ENCODE assay signal across 8 cellular contexts in genomic region chr16:88685156-88686061, GRCh38. TPM values are rescaled to one million over a fixed set of nuclear protein-coding genes. Genes with fewer than 3 reads are reported as not detected.
DNase-seq lines count a peak whose midpoint lies in the region; ATAC-seq and TF ChIP-seq lines count a peak whose summit lies in the region.

No MANE protein-coding gene starts in this region.

- peak; percentile 89 for DNase-seq in AG08396 (ENCODE audit: low spot score)
- peak; percentile 83 for DNase-seq in HPDE6-E6E7 (ENCODE audit: extremely low spot score)
- peak; percentile 70 for DNase-seq in mesenchymal stem cell
- DNase-seq in stimulated activated naive CD8-positive, alpha-beta T cell treated with anti-CD3 and anti-CD28 coated beads, Interleukin-15, amount 100 ng/mL, for 72 hours, result peak; percentile 65 to 68

- H2BK12ac ChIP-seq in mesenchymal stem cell (ENCODE audit: low read length in 2 of 2), result no peak overlapping the region

- peaks cover 82% of the 10 kb centered on the region for H3K4me1 Mint-ChIP-seq in dendritic cell treated with granulocyte-macrophage colony-stimulating factor and Interleukin-4, amounts not matched to agents 40 ng/mL and 50 ng/mL, for 4 days (ENCODE audit: low read depth)
- H3K4me1 Mint-ChIP-seq in stimulated activated naive CD8-positive, alpha-beta T cell treated with anti-CD3 and anti-CD28 coated beads, Interleukin-15, amount 100 ng/mL, for 72 hours, result peaks cover 76% of the 10 kb centered on the region

- peak overlapping the region in 1 of 2 experiments; percentile 44 for H3K14ac ChIP-seq in mesenchymal stem cell (ENCODE audit: low read length in 2 of 2)

- no peak overlapping the region for H2AFZ ChIP-seq in mesenchymal stem cell (ENCODE audit: low read depth, low read length)

- H2BK5ac ChIP-seq in mesenchymal stem cell (ENCODE audit: low read depth, low read length, poor library complexity, severe bottlenecking), result no peak overlapping the region

- peaks cover 23% of the 10 kb centered on the region for H3K36me3 Mint-ChIP-seq in dendritic cell treated with granulocyte-macrophage colony-stimulating factor and Interleukin-4, amounts not matched to agents 40 ng/mL and 50 ng/mL, for 4 days (ENCODE audit: low read depth)

- H3K9me3 ChIP-seq in mesenchymal stem cell (ENCODE audit: control insufficient read depth, low read length), result no peaks in the 10 kb centered on the region

- no peak overlapping the region for H3K27ac ChIP-seq in mesenchymal stem cell (ENCODE audit: low read length, poor library complexity, severe bottlenecking)

- H2BK15ac ChIP-seq in mesenchymal stem cell (ENCODE audit: low read depth, poor library complexity, severe bottlenecking), result no peak overlapping the region

- peak overlapping the region; percentile 12 for H4K8ac ChIP-seq in mesenchymal stem cell (ENCODE audit: low read length)

- 16% methylated on average over 20 of the region's 33 CpGs for WGBS in mesenchymal stem cell

- H3K27me3 ChIP-seq in mesenchymal stem cell (ENCODE audit: control insufficient read depth in 1 of 2, insufficient read depth in 1 of 2, low read length in 2 of 2), result peaks cover 67 to 80% of the 10 kb centered on the region in 2 experiments

- peak; percentile 89 for TF ChIP-seq CTCF in WI38 (IDR thresholded peaks at IDR 0.05; ENCODE audit: low read depth, low read length)

- H3K23ac ChIP-seq in mesenchymal stem cell (ENCODE audit: low read length in 2 of 2), result peak overlapping the region in 1 of 2 experiments; percentile 16

- H2AK5ac ChIP-seq in mesenchymal stem cell (ENCODE audit: low read length, severe bottlenecking), result no peak overlapping the region

- no peak overlapping the region for H2BK120ac ChIP-seq in mesenchymal stem cell (ENCODE audit: low read depth, low read length)

- peak overlapping the region; percentile 55 for H3K4me3 ChIP-seq in WI38 (ENCODE audit: low read depth, low read length)
- peak overlapping the region in 1 of 2 experiments; percentile 73 for H3K4me3 ChIP-seq in mesenchymal stem cell (ENCODE audit: insufficient read depth in 1 of 2, low read depth in 1 of 2, low read length in 2 of 2)

- no peaks in the 10 kb centered on the region for H3K79me1 ChIP-seq in mesenchymal stem cell (replicated peaks; ENCODE audit: low read length, poor library complexity, severe bottlenecking)

- intact Hi-C loops in dendritic cell treated with granulocyte-macrophage colony-stimulating factor and Interleukin-4, amounts not matched to agents 40 ng/mL and 50 ng/mL, for 4 days (cut with micrococcal nuclease), result loop anchor here (2.0 to 10.0 kb wide), 3 partner anchors 15 to 51 kb away; partner anchors contain the start of genes CYBA and IL17C

- peak overlapping the region; percentile 49 for H4K91ac ChIP-seq in mesenchymal stem cell (ENCODE audit: low read length)

- H3K4me1 ChIP-seq in mesenchymal stem cell (ENCODE audit: control insufficient read depth, insufficient read depth, low read depth, low read length), result peaks cover 32% of the 10 kb centered on the region

- H3K4me3 Mint-ChIP-seq in dendritic cell treated with granulocyte-macrophage colony-stimulating factor and Interleukin-4, amounts not matched to agents 40 ng/mL and 50 ng/mL, for 4 days, result peak overlapping the region; percentile 86
- H3K4me3 Mint-ChIP-seq in stimulated activated naive CD8-positive, alpha-beta T cell treated with anti-CD3 and anti-CD28 coated beads, Interleukin-15, amount 100 ng/mL, for 72 hours, result peak overlapping the region; percentile 80 to 82

- no peaks in the 10 kb centered on the region for H3K9me3 Mint-ChIP-seq in dendritic cell treated with granulocyte-macrophage colony-stimulating factor and Interleukin-4, amounts not matched to agents 40 ng/mL and 50 ng/mL, for 4 days
- H3K9me3 Mint-ChIP-seq in stimulated activated naive CD8-positive, alpha-beta T cell treated with anti-CD3 and anti-CD28 coated beads, Interleukin-15, amount 100 ng/mL, for 72 hours, result no peaks in the 10 kb centered on the region

- H3K9ac ChIP-seq in mesenchymal stem cell (ENCODE audit: low read length), result no peak overlapping the region

- H3K4me2 ChIP-seq in mesenchymal stem cell (ENCODE audit: low read length, poor library complexity, severe bottlenecking), result peak overlapping the region; percentile 93

- ATAC-seq in stimulated activated naive CD8-positive, alpha-beta T cell treated with anti-CD3 and anti-CD28 coated beads, Interleukin-15, amount 100 ng/mL, for 72 hours, result peak; percentile 40
- ATAC-seq in HG03097 (IDR thresholded peaks at IDR 0.05; ENCODE audit: low FRiP score, unreplicated experiment) (no peak), HG03175 (IDR thresholded peaks at IDR 0.05; ENCODE audit: unreplicated experiment) (no peak)

- H3K18ac ChIP-seq in mesenchymal stem cell (ENCODE audit: low read depth in 1 of 2, low read length in 2 of 2), result no peak overlapping the region

- no peak overlapping the region for H3K4ac ChIP-seq in mesenchymal stem cell (ENCODE audit: low read depth in 1 of 2, low read length in 2 of 2)

- H3K27me3 Mint-ChIP-seq in dendritic cell treated with granulocyte-macrophage colony-stimulating factor and Interleukin-4, amounts not matched to agents 40 ng/mL and 50 ng/mL, for 4 days, result peaks cover 7% of the 10 kb centered on the region
- no peaks in the 10 kb centered on the region for H3K27me3 Mint-ChIP-seq in stimulated activated naive CD8-positive, alpha-beta T cell treated with anti-CD3 and anti-CD28 coated beads, Interleukin-15, amount 100 ng/mL, for 72 hours

- peaks cover 0 to 5% of the 10 kb centered on the region in 2 experiments for H3K36me3 ChIP-seq in mesenchymal stem cell (ENCODE audit: control insufficient read depth in 1 of 2, insufficient read depth in 2 of 2, low read depth in 1 of 2, low read length in 2 of 2)

- H3K27ac Mint-ChIP-seq in dendritic cell treated with granulocyte-macrophage colony-stimulating factor and Interleukin-4, amounts not matched to agents 40 ng/mL and 50 ng/mL, for 4 days, result peak overlapping the region; percentile 98
- no peak overlapping the region for H3K27ac Mint-ChIP-seq in stimulated activated naive CD8-positive, alpha-beta T cell treated with anti-CD3 and anti-CD28 coated beads, Interleukin-15, amount 100 ng/mL, for 72 hours

RNA-seq across cellular contexts. Expression of gene SNAI3, which starts 0.9 kb away (rescaled TPM):
- polyA plus RNA-seq in mesenchymal stem cell (2013, experiment 1 of 2), result 0.06 TPM
- polyA plus RNA-seq in mesenchymal stem cell (2013, experiment 2 of 2), result 0.10 TPM

RNA-seq across cellular contexts. Expression of gene RNF166, which starts 20.8 kb away (rescaled TPM):
- polyA plus RNA-seq in mesenchymal stem cell (2013, experiment 1 of 2), result 12.6 TPM
- polyA plus RNA-seq in mesenchymal stem cell (2013, experiment 2 of 2), result 10.8 TPM

RNA-seq across cellular contexts. Expression of gene CTU2, which starts 20.9 kb away (rescaled TPM):
- polyA plus RNA-seq in mesenchymal stem cell (2013, experiment 1 of 2), result 34.1 TPM
- polyA plus RNA-seq in mesenchymal stem cell (2013, experiment 2 of 2), result 31.6 TPM

RNA-seq across cellular contexts. Expression of gene MVD, which starts 22.5 kb away (rescaled TPM):
- polyA plus RNA-seq in mesenchymal stem cell (2013, experiment 1 of 2), result 120 TPM
- 109 TPM for polyA plus RNA-seq in mesenchymal stem cell (2013, experiment 2 of 2)

RNA-seq across cellular contexts. Expression of gene CYBA, which starts 34.6 kb away (rescaled TPM):
- polyA plus RNA-seq in mesenchymal stem cell (2013, experiment 1 of 2), result 319 TPM
- 325 TPM for polyA plus RNA-seq in mesenchymal stem cell (2013, experiment 2 of 2)
